In genomic region chr16:66079671-66080070, GRCh38 we compare ENCODE assay signal across 23 cellular contexts.
"Had no signal": no experiment of that assay in that cellular context is flagged by ENCODE, and none has a peak within 500 bp of the region (broad histone marks: within the 10 kb centered on the region; RNA-seq: fewer than 3 reads in every experiment).

No MANE protein-coding gene starts in this region.

- H3K27ac ChIP-seq: brain microvascular endothelial cell, SJSA1 had no signal

- H3K27me3 ChIP-seq: brain microvascular endothelial cell, SJSA1 had no signal

- H3K36me3 ChIP-seq: brain microvascular endothelial cell, SJSA1 had no signal

- FAIRE-seq: K562, RCC 7860 had no signal

- H3K4me3 ChIP-seq: K562, SJSA1 had no signal

- H3K9me3 ChIP-seq: SJSA1 had no signal

- DNase-seq: activated CD4-positive, alpha-beta T cell treated with anti-CD3 and anti-CD28 coated beads for 48 hours; activated CD4-positive, alpha-beta T cell treated with anti-CD3 and anti-CD28 coated beads, Interleukin-2, amount 50 U/mL, for 4 hours; activated CD4-positive, CD25-positive, alpha-beta regulatory T cell treated with anti-CD3 and anti-CD28 coated beads, Interleukin-2, amount 50 U/mL, for 72 hours; activated CD8-positive, alpha-beta memory T cell treated with anti-CD3 and anti-CD28 coated beads, Interleukin-2, amount 50 U/mL, for 48 hours; activated CD8-positive, alpha-beta T cell treated with anti-CD3 and anti-CD28 coated beads, Interleukin-2, amount 10 ng/mL, durations not matched to agents 7 days and 5 days; activated effector memory CD4-positive, alpha-beta T cell treated with Interleukin-2 at 50 U/mL for 16 hours; activated naive CD4-positive, alpha-beta T cell treated with Interleukin-2 at 50 U/mL for 16 hours; activated naive CD8-positive, alpha-beta T cell treated with anti-CD3 and anti-CD28 coated beads, Interleukin-2, amount 50 U/mL, for 24 hours; activated T-cell treated with anti-CD3 and anti-CD28 coated beads, Interleukin-2, amount 50 U/mL, for 1 hour; brain microvascular endothelial cell; Karpas-422; MM.1S; NCI-H1105 treated with DMSO at 0.1 percent for 48 hours; NCI-H1436 treated with DMSO at 0.1 percent for 48 hours; NCI-H187; NCI-H2081; NCI-H510A treated with DMSO at 0.1 percent for 48 hours; NCI-H69; PC-3; SHP77 had no signal
